Comparison of ENCODE assay signal across 1 cellular context in the genomic region with DNA sequence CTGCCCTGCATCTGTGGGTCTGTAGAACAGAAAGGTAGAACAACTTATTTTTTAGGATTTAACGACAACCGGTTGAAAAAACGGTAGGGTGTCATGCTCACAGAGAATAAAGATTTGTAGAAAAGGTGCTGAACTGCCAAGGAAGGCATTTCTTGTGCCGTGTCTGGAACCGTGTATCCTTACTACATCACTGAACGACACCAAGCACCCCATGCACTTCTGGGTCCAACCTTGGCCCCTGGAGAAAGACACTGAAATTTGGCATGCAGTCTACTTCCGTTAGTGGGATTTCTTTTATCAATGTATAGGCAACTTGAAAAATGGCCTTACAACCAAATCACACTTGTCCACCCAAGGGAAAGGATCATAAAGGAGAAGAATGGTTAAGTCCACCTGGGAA.
TF ChIP-seq lines count a peak whose summit lies in the region.

No MANE protein-coding gene starts in this region.

TF ChIP-seq in GM23338, 12 proteins besides CTCF, POLR2A, EP300 and RAD21 (continued from another document):
- TF ChIP-seq, protein P1, sequence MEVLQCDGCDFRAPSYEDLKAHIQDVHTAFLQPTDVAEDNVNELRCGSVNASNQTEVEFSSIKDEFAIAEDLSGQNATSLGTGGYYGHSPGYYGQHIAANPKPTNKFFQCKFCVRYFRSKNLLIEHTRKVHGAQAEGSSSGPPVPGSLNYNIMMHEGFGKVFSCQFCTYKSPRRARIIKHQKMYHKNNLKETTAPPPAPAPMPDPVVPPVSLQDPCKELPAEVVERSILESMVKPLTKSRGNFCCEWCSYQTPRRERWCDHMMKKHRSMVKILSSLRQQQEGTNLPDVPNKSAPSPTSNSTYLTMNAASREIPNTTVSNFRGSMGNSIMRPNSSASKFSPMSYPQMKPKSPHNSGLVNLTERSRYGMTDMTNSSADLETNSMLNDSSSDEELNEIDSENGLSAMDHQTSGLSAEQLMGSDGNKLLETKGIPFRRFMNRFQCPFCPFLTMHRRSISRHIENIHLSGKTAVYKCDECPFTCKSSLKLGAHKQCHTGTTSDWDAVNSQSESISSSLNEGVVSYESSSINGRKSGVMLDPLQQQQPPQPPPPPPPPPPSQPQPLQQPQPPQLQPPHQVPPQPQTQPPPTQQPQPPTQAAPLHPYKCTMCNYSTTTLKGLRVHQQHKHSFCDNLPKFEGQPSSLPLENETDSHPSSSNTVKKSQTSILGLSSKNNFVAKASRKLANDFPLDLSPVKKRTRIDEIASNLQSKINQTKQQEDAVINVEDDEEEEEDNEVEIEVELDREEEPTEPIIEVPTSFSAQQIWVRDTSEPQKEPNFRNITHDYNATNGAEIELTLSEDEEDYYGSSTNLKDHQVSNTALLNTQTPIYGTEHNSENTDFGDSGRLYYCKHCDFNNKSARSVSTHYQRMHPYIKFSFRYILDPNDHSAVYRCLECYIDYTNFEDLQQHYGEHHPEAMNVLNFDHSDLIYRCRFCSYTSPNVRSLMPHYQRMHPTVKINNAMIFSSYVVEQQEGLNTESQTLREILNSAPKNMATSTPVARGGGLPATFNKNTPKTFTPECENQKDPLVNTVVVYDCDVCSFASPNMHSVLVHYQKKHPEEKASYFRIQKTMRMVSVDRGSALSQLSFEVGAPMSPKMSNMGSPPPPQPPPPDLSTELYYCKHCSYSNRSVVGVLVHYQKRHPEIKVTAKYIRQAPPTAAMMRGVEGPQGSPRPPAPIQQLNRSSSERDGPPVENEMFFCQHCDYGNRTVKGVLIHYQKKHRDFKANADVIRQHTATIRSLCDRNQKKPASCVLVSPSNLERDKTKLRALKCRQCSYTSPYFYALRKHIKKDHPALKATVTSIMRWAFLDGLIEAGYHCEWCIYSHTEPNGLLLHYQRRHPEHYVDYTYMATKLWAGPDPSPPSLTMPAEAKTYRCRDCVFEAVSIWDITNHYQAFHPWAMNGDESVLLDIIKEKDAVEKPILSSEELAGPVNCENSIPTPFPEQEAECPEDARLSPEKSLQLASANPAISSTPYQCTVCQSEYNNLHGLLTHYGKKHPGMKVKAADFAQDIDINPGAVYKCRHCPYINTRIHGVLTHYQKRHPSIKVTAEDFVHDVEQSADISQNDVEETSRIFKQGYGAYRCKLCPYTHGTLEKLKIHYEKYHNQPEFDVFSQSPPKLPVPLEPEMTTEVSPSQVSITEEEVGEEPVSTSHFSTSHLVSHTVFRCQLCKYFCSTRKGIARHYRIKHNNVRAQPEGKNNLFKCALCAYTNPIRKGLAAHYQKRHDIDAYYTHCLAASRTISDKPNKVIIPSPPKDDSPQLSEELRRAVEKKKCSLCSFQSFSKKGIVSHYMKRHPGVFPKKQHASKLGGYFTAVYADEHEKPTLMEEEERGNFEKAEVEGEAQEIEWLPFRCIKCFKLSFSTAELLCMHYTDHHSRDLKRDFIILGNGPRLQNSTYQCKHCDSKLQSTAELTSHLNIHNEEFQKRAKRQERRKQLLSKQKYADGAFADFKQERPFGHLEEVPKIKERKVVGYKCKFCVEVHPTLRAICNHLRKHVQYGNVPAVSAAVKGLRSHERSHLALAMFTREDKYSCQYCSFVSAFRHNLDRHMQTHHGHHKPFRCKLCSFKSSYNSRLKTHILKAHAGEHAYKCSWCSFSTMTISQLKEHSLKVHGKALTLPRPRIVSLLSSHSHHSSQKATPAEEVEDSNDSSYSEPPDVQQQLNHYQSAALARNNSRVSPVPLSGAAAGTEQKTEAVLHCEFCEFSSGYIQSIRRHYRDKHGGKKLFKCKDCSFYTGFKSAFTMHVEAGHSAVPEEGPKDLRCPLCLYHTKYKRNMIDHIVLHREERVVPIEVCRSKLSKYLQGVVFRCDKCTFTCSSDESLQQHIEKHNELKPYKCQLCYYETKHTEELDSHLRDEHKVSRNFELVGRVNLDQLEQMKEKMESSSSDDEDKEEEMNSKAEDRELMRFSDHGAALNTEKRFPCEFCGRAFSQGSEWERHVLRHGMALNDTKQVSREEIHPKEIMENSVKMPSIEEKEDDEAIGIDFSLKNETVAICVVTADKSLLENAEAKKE (CRISPR knock-in tag; IDR thresholded peaks at IDR 0.05): no peak
- no peak for TF ChIP-seq ZNF331 (CRISPR knock-in tag; IDR thresholded peaks at IDR 0.05; ENCODE audit: low read depth)
- TF ChIP-seq, protein P2, sequence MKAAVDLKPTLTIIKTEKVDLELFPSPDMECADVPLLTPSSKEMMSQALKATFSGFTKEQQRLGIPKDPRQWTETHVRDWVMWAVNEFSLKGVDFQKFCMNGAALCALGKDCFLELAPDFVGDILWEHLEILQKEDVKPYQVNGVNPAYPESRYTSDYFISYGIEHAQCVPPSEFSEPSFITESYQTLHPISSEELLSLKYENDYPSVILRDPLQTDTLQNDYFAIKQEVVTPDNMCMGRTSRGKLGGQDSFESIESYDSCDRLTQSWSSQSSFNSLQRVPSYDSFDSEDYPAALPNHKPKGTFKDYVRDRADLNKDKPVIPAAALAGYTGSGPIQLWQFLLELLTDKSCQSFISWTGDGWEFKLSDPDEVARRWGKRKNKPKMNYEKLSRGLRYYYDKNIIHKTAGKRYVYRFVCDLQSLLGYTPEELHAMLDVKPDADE (IDR thresholded peaks at IDR 0.05): no peak
- no peak for TF ChIP-seq EZH2phosphoT487 (IDR thresholded peaks at IDR 0.05; ENCODE audit: unreplicated experiment)
- TF ChIP-seq, protein P3, sequence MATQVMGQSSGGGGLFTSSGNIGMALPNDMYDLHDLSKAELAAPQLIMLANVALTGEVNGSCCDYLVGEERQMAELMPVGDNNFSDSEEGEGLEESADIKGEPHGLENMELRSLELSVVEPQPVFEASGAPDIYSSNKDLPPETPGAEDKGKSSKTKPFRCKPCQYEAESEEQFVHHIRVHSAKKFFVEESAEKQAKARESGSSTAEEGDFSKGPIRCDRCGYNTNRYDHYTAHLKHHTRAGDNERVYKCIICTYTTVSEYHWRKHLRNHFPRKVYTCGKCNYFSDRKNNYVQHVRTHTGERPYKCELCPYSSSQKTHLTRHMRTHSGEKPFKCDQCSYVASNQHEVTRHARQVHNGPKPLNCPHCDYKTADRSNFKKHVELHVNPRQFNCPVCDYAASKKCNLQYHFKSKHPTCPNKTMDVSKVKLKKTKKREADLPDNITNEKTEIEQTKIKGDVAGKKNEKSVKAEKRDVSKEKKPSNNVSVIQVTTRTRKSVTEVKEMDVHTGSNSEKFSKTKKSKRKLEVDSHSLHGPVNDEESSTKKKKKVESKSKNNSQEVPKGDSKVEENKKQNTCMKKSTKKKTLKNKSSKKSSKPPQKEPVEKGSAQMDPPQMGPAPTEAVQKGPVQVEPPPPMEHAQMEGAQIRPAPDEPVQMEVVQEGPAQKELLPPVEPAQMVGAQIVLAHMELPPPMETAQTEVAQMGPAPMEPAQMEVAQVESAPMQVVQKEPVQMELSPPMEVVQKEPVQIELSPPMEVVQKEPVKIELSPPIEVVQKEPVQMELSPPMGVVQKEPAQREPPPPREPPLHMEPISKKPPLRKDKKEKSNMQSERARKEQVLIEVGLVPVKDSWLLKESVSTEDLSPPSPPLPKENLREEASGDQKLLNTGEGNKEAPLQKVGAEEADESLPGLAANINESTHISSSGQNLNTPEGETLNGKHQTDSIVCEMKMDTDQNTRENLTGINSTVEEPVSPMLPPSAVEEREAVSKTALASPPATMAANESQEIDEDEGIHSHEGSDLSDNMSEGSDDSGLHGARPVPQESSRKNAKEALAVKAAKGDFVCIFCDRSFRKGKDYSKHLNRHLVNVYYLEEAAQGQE (IDR thresholded peaks at IDR 0.05; ENCODE audit: unreplicated experiment): no peak
- TF ChIP-seq EZH2 (IDR thresholded peaks at IDR 0.05; ENCODE audit: low read depth, unreplicated experiment): no peak
- TF ChIP-seq CREB1 (CRISPR knock-in tag; IDR thresholded peaks at IDR 0.05; ENCODE audit: low read depth): no peak
- TF ChIP-seq POLR2AphosphoS5 (IDR thresholded peaks at IDR 0.05; ENCODE audit: low read depth): no peak
- TF ChIP-seq NANOG (IDR thresholded peaks at IDR 0.05; ENCODE audit: borderline replicate concordance): no peak
- no peak for TF ChIP-seq ZNF114 (CRISPR knock-in tag; IDR thresholded peaks at IDR 0.05)
- no peak for TF ChIP-seq JUNB (IDR thresholded peaks at IDR 0.05; ENCODE audit: unreplicated experiment)
